Comparison of ENCODE assay signal across 14 cellular contexts in the genomic region with DNA sequence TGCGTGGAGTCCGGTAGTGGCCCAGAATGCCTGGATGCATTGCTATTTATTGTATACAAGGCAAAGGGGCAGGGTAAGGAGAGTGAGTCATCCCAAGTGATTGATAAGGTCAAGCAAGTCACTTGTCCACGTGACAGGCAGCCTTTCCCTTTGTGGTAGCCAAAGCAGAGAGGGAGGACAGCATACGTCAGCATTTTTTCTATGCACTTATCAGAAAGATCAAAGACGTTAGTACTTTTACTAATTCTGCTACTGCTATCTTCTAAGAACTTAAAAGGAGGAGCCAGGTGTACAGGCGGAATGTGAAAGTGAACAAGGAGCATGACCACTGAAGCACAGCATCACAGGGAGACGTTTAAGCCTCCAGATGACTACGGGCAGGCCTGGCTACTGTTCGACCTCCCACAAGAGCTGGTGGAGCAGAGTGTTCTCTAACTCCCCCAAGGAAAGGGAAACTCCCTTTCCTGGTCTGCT. TPM values are rescaled to one million over a fixed set of nuclear protein-coding genes. Genes with fewer than 3 reads are reported as not detected.
DNase-seq lines count a peak whose midpoint lies in the region; ATAC-seq, FAIRE-seq and TF ChIP-seq lines count a peak whose summit lies in the region.
"Had no signal": no experiment of that assay in that cellular context is flagged by ENCODE, and none has a peak within 500 bp of the region (broad histone marks: within the 10 kb centered on the region; RNA-seq: fewer than 3 reads in every experiment).

No MANE protein-coding gene starts in this region.

- H3K27ac ChIP-seq in parathyroid adenoma (peak overlapping the region; percentile 74), sigmoid colon (no peak overlapping the region)
- H3K27ac ChIP-seq: BLaER1 treated with 17β-estradiol and CSF1 and Interleukin-3, amounts not matched to agents 10 nM and 100 nM had no signal

- H3K36me3 ChIP-seq in parathyroid adenoma (ENCODE audit: control insufficient read depth, insufficient read depth, low read length), result no peaks in the 10 kb centered on the region
- H3K36me3 ChIP-seq in sigmoid colon, result no peaks in the 10 kb centered on the region
- H3K36me3 ChIP-seq in BE2C, result no peaks in the 10 kb centered on the region

- H3K4me2 ChIP-seq in parathyroid adenoma (ENCODE audit: low read length), result peak overlapping the region; percentile 58
- H3K4me2 ChIP-seq: BLaER1 treated with 17β-estradiol and CSF1 and Interleukin-3, amounts not matched to agents 10 nM and 100 nM had no signal

- peak overlapping the region; percentile 94 for H3K27ac Mint-ChIP-seq in activated T-helper 17 cell treated with anti-CD3 and anti-CD28 coated beads, Interleukin-2, amount 50 U/mL, for 72 hours

- H3K9me3 ChIP-seq in parathyroid adenoma (ENCODE audit: control insufficient read depth, low read length) (no peaks in the 10 kb centered on the region), sigmoid colon (peaks cover 13 to 31% (median 19%) of the 10 kb centered on the region in 4 donors), BE2C (peaks cover 4% of the 10 kb centered on the region; the same call in 1 of the 2 replicates)

- intact Hi-C loops in sigmoid colon (cut with DNase I), result no loop called here

- TF ChIP-seq CTCF in parathyroid adenoma (IDR thresholded peaks at IDR 0.05), result no peak
- no peak for TF ChIP-seq CTCF in sigmoid colon (IDR thresholded peaks at IDR 0.05)
- no peak for TF ChIP-seq CTCF in BE2C (IDR thresholded peaks at IDR 0.05; ENCODE audit: low read depth, low read length)

- FAIRE-seq in RCC 7860 (lab: Jason Lieb, UNC), result no peak
- FAIRE-seq: H54 had no signal

- TF ChIP-seq POLR2A in sigmoid colon (IDR thresholded peaks at IDR 0.05), result no peak

- no peak overlapping the region for H3K9ac ChIP-seq in parathyroid adenoma
- H3K9ac ChIP-seq: BLaER1 treated with 17β-estradiol and CSF1 and Interleukin-3, amounts not matched to agents 10 nM and 100 nM had no signal

- peak overlapping the region; percentile 60 for H3K4me3 Mint-ChIP-seq in activated T-helper 17 cell treated with anti-CD3 and anti-CD28 coated beads, Interleukin-2, amount 50 U/mL, for 72 hours

- H3K27me3 ChIP-seq in parathyroid adenoma (ENCODE audit: control insufficient read depth, insufficient read depth, low read length) (no peaks in the 10 kb centered on the region), sigmoid colon (no peaks in the 10 kb centered on the region), BE2C (no peaks in the 10 kb centered on the region)
- H3K27me3 ChIP-seq: BLaER1 treated with 17β-estradiol and CSF1 and Interleukin-3, amounts not matched to agents 10 nM and 100 nM had no signal

- H3K36me3 Mint-ChIP-seq in activated T-helper 17 cell treated with anti-CD3 and anti-CD28 coated beads, Interleukin-2, amount 50 U/mL, for 72 hours (ENCODE audit: low read depth), result peaks cover 16% of the 10 kb centered on the region

- TF ChIP-seq EP300 in sigmoid colon (IDR thresholded peaks at IDR 0.05), result no peak

- ATAC-seq in activated T-helper 17 cell treated with anti-CD3 and anti-CD28 coated beads, Interleukin-2, amount 50 U/mL, for 72 hours (replicated peaks), result peak; percentile 57
- ATAC-seq in GM19351 (IDR thresholded peaks at IDR 0.05; ENCODE audit: unreplicated experiment), result no peak

- no peaks in the 10 kb centered on the region for H3K27me3 Mint-ChIP-seq in activated T-helper 17 cell treated with anti-CD3 and anti-CD28 coated beads, Interleukin-2, amount 50 U/mL, for 72 hours

- peaks cover 20% of the 10 kb centered on the region for H3K4me1 ChIP-seq in parathyroid adenoma
- H3K4me1 ChIP-seq in sigmoid colon, result no peaks in the 10 kb centered on the region
- H3K4me1 ChIP-seq in BE2C, result no peaks in the 10 kb centered on the region
- H3K4me1 ChIP-seq: BLaER1 treated with 17β-estradiol and CSF1 and Interleukin-3, amounts not matched to agents 10 nM and 100 nM had no signal

- H3K4me3 ChIP-seq in parathyroid adenoma (ENCODE audit: low read depth, low read length), result no peak overlapping the region
- H3K4me3 ChIP-seq in sigmoid colon, result no peak overlapping the region
- no peak overlapping the region for H3K4me3 ChIP-seq in BE2C (ENCODE audit: low read depth, low read length)
- H3K4me3 ChIP-seq: BLaER1 treated with 17β-estradiol and CSF1 and Interleukin-3, amounts not matched to agents 10 nM and 100 nM had no signal

- DNase-seq in HUDEP-2 (lab: John Stamatoyannopoulos, UW; ENCODE audit: unreplicated experiment in 76 of 76) (peak in 72 of 76 experiments; percentile 29 to 95 (median 78)), RCC 7860 (ENCODE audit: low spot score) (peak; percentile 34), sigmoid colon (no peak), BE2C (no peak)
- DNase-seq: DMS 273 treated with DMSO at 0.1 percent for 48 hours, NCI-H1417, NCI-H2029, NCI-H510A treated with DMSO at 0.1 percent for 48 hours, SHP77 treated with DMSO at 0.1 percent for 48 hours had no signal

- H3K79me2 ChIP-seq in parathyroid adenoma, result no peaks in the 10 kb centered on the region

- H2AFZ ChIP-seq in parathyroid adenoma, result peak overlapping the region; percentile 8

- peaks cover 4% of the 10 kb centered on the region for H3K9me3 Mint-ChIP-seq in activated T-helper 17 cell treated with anti-CD3 and anti-CD28 coated beads, Interleukin-2, amount 50 U/mL, for 72 hours

- WGBS in sigmoid colon, 2 donors, result 85 to 91% methylated on average over 9 of the region's 9 CpGs

- peaks cover 27% of the 10 kb centered on the region for H3K4me1 Mint-ChIP-seq in activated T-helper 17 cell treated with anti-CD3 and anti-CD28 coated beads, Interleukin-2, amount 50 U/mL, for 72 hours

RNA-seq across cellular contexts. Expression of a gene that starts 47.9 kb away (rescaled TPM):
- total RNA-seq in activated T-helper 17 cell treated with anti-CD3 and anti-CD28 coated beads, Interleukin-2, amount 50 U/mL, for 72 hours, result 1 to 10 TPM; 1.7 to 2.5 TPM
- 10 to 100 TPM; 18.6 to 52.1 (median 31.4) TPM for total RNA-seq in sigmoid colon
- polyA plus RNA-seq in sigmoid colon, result 1 to 10 TPM; 1.4 to 8.9 (median 4.8) TPM
- 78.8 TPM for polyA plus RNA-seq in BE2C (2012; ENCODE audit: insufficient read depth, insufficient read length, low read depth)

Comparison
In these comparisons a context has a peak if more than half of its experiments do, and no peak if none do; other contexts are left out.
1. DNase-seq: peak in HUDEP-2 (72 of 76) and RCC 7860 (single experiment); none in sigmoid colon (single experiment) and BE2C (single experiment).
2. RNA of a gene that starts 47.9 kb away (total RNA-seq): 18.6 to 52.1 TPM in sigmoid colon; 1.7 to 2.5 TPM in activated T-helper 17 cell treated with anti-CD3 and anti-CD28 coated beads, Interleukin-2, amount 50 U/mL, for 72 hours; every median in the first group is over 4 times any median in the second.